9 cellular contexts compared by ENCODE assay signal in the genomic region with DNA sequence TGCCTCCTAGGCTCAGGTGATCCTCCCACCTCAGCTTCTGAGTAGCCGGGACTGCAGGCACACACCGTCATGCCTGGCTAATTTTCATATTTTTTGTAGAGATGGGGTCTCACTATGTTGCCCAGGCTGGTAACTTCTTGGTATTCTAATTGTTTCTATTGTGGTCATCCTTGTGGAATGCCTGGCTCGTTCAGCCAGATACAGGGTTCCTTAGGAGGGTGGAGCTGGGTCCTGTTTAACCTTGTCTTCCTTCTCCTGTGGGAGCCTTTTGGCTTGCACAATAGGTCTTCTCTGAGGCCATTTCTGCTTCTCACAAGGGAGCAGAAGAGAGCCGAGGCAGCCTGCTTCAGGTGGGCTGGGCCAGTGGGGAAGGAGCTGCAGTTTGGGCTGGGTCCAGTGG. TPM values are rescaled to one million over a fixed set of nuclear protein-coding genes. Genes with fewer than 3 reads are reported as not detected.
A peak's percentile ranks its signal among the peaks of the same experiment; 100 is the strongest.
DNase-seq lines count a peak whose midpoint lies in the region; ATAC-seq, FAIRE-seq and TF ChIP-seq lines count a peak whose summit lies in the region.
"Had no signal": no experiment of that assay in that cellular context is flagged by ENCODE, and none has a peak within 500 bp of the region (broad histone marks: within the 10 kb centered on the region; RNA-seq: fewer than 3 reads in every experiment).

No MANE protein-coding gene starts in this region.

- intact Hi-C loops in colonic mucosa (cut with DNase I): no loop called here

- H2AFZ ChIP-seq in mesenchymal stem cell (ENCODE audit: low read depth, low read length): no peak overlapping the region

- peak overlapping the region; percentile 92 for H4K8ac ChIP-seq in mesenchymal stem cell (ENCODE audit: low read length)

- no peak overlapping the region for H3K4me3 ChIP-seq in colonic mucosa
- H3K4me3 ChIP-seq in mesenchymal stem cell (ENCODE audit: insufficient read depth in 1 of 2, low read depth in 1 of 2, low read length in 2 of 2): no peak overlapping the region
- H3K4me3 ChIP-seq in upper lobe of left lung: no peak overlapping the region

- H4K91ac ChIP-seq in mesenchymal stem cell (ENCODE audit: low read length): peak overlapping the region; percentile 96

- no peak overlapping the region for H3K4me3 Mint-ChIP-seq in activated T-cell treated with anti-CD3 and anti-CD28 coated beads, Interleukin-2, amount 50 U/mL, for 72 hours
- H3K4me3 Mint-ChIP-seq: activated naive CD4-positive, alpha-beta T cell treated with anti-CD3 and anti-CD28 coated beads for 36 hours had no signal

- H3K36me3 Mint-ChIP-seq in activated T-cell treated with anti-CD3 and anti-CD28 coated beads, Interleukin-2, amount 50 U/mL, for 72 hours (ENCODE audit: insufficient read depth in 2 of 2): peaks cover 0 to 10% of the 10 kb centered on the region in 2 donors

- H2BK12ac ChIP-seq in mesenchymal stem cell (ENCODE audit: low read length in 2 of 2): peak overlapping the region; percentile 73 to 83

- no peak for FAIRE-seq in frontal cortex (lab: Jason Lieb, UNC)

- H3K14ac ChIP-seq in mesenchymal stem cell (ENCODE audit: low read length in 2 of 2): peak overlapping the region in 1 of 2 experiments; percentile 79

- H2BK120ac ChIP-seq in mesenchymal stem cell (ENCODE audit: low read depth, low read length): peak overlapping the region; percentile 50

- no peak for TF ChIP-seq CTCF in colonic mucosa (IDR thresholded peaks at IDR 0.05)
- TF ChIP-seq CTCF in upper lobe of left lung (IDR thresholded peaks at IDR 0.05): no peak

- no peaks in the 10 kb centered on the region for H3K4me1 ChIP-seq in colonic mucosa
- peaks cover 60% of the 10 kb centered on the region for H3K4me1 ChIP-seq in mesenchymal stem cell (ENCODE audit: control insufficient read depth, insufficient read depth, low read depth, low read length)
- peaks cover 69 to 82% (median 72%) of the 10 kb centered on the region in 4 donors for H3K4me1 ChIP-seq in upper lobe of left lung

- H3K79me1 ChIP-seq in mesenchymal stem cell (replicated peaks; ENCODE audit: low read length, poor library complexity, severe bottlenecking): peaks cover 55% of the 10 kb centered on the region

- H3K9ac ChIP-seq in colonic mucosa (ENCODE audit: low read depth in 2 of 2, low read length in 2 of 2) (no peak overlapping the region), mesenchymal stem cell (ENCODE audit: low read length) (peak overlapping the region; percentile 61)

- H3K4me2 ChIP-seq in mesenchymal stem cell (ENCODE audit: low read length, poor library complexity, severe bottlenecking): no peak overlapping the region

- H3K9me3 Mint-ChIP-seq in activated T-cell treated with anti-CD3 and anti-CD28 coated beads, Interleukin-2, amount 50 U/mL, for 72 hours: no peaks in the 10 kb centered on the region
- H3K9me3 Mint-ChIP-seq: activated naive CD4-positive, alpha-beta T cell treated with anti-CD3 and anti-CD28 coated beads for 36 hours had no signal

- TF ChIP-seq POLR2A in upper lobe of left lung (IDR thresholded peaks at IDR 0.05): no peak

- 59% methylated on average over 4 of the region's 4 CpGs for WGBS in mesenchymal stem cell
- WGBS in upper lobe of left lung, 2 donors: 58 to 60% methylated on average over 4 of the region's 4 CpGs

- H3K27ac ChIP-seq in colonic mucosa (peak overlapping the region; percentile 34), mesenchymal stem cell (ENCODE audit: low read length, poor library complexity, severe bottlenecking) (peak overlapping the region; percentile 77), upper lobe of left lung (peak overlapping the region; percentile 58 to 85 (median 70))

- H3K4ac ChIP-seq in mesenchymal stem cell (ENCODE audit: low read depth in 1 of 2, low read length in 2 of 2): peak overlapping the region; percentile 69 to 92

- H2BK15ac ChIP-seq in mesenchymal stem cell (ENCODE audit: low read depth, poor library complexity, severe bottlenecking): peak overlapping the region; percentile 87

- H3K27ac Mint-ChIP-seq in activated T-cell treated with anti-CD3 and anti-CD28 coated beads, Interleukin-2, amount 50 U/mL, for 72 hours: peak overlapping the region; percentile 34
- H3K27ac Mint-ChIP-seq: activated naive CD4-positive, alpha-beta T cell treated with anti-CD3 and anti-CD28 coated beads for 36 hours had no signal

- H2AK5ac ChIP-seq in mesenchymal stem cell (ENCODE audit: low read length, severe bottlenecking): peak overlapping the region; percentile 99

- no peak for DNase-seq in activated T-cell treated with anti-CD3 and anti-CD28 coated beads, Interleukin-2, amount 50 U/mL, for 72 hours
- DNase-seq in activated T-cell treated with anti-CD3 and anti-CD28 coated beads for 4 hours (no peak), colonic mucosa (no peak), mesenchymal stem cell (peak; percentile 70), upper lobe of left lung (peak in 1 of 2 donors; percentile 46), frontal cortex (ENCODE audit: low spot score in 2 of 2) (no peak), GM19238 (ENCODE audit: insufficient read length, low spot score) (no peak)
- DNase-seq: activated naive CD4-positive, alpha-beta T cell treated with anti-CD3 and anti-CD28 coated beads for 36 hours had no signal

- no peaks in the 10 kb centered on the region for H3K27me3 Mint-ChIP-seq in activated T-cell treated with anti-CD3 and anti-CD28 coated beads, Interleukin-2, amount 50 U/mL, for 72 hours (ENCODE audit: low read depth)

- no peaks in the 10 kb centered on the region for H3K9me3 ChIP-seq in colonic mucosa
- no peaks in the 10 kb centered on the region for H3K9me3 ChIP-seq in mesenchymal stem cell (ENCODE audit: control insufficient read depth, low read length)
- no peaks in the 10 kb centered on the region for H3K9me3 ChIP-seq in upper lobe of left lung

- H3K36me3 ChIP-seq in colonic mucosa: no peaks in the 10 kb centered on the region
- peaks cover 69 to 82% of the 10 kb centered on the region in 2 experiments for H3K36me3 ChIP-seq in mesenchymal stem cell (ENCODE audit: control insufficient read depth in 1 of 2, insufficient read depth in 2 of 2, low read depth in 1 of 2, low read length in 2 of 2)
- H3K36me3 ChIP-seq in upper lobe of left lung: peaks cover 28 to 70% (median 49%) of the 10 kb centered on the region in 4 donors

- no peak for TF ChIP-seq EP300 in upper lobe of left lung (IDR thresholded peaks at IDR 0.05)

- H3K4me1 Mint-ChIP-seq in activated T-cell treated with anti-CD3 and anti-CD28 coated beads, Interleukin-2, amount 50 U/mL, for 72 hours (ENCODE audit: low read depth): peaks cover 34% of the 10 kb centered on the region

- ATAC-seq in activated T-cell treated with anti-CD3 and anti-CD28 coated beads, Interleukin-2, amount 50 U/mL, for 72 hours (replicated peaks in 1 of 2): no peak
- peak in 1 of 2 donors; percentile 27 for ATAC-seq in upper lobe of left lung (ENCODE audit: low FRiP score in 2 of 2)
- no peak for ATAC-seq in HG03457 (IDR thresholded peaks at IDR 0.05; ENCODE audit: unreplicated experiment)

- H2BK5ac ChIP-seq in mesenchymal stem cell (ENCODE audit: low read depth, low read length, poor library complexity, severe bottlenecking): peak overlapping the region; percentile 3

- H3K23ac ChIP-seq in mesenchymal stem cell (ENCODE audit: low read length in 2 of 2): no peak overlapping the region

- H3K27me3 ChIP-seq in colonic mucosa (no peaks in the 10 kb centered on the region), mesenchymal stem cell (ENCODE audit: control insufficient read depth in 1 of 2, insufficient read depth in 1 of 2, low read length in 2 of 2) (no peaks in the 10 kb centered on the region), upper lobe of left lung (no peaks in the 10 kb centered on the region)

- peak overlapping the region; percentile 84 to 95 for H3K18ac ChIP-seq in mesenchymal stem cell (ENCODE audit: low read depth in 1 of 2, low read length in 2 of 2)

RNA-seq across cellular contexts. Expression of gene PLEKHO2, which starts 15.7 kb away (rescaled TPM):
- total RNA-seq in activated T-cell treated with anti-CD3 and anti-CD28 coated beads, Interleukin-2, amount 50 U/mL, for 72 hours: 10 to 100 TPM; 14.3 to 15.3 TPM
- 10 to 100 TPM in 1 of 2 donors, 1 to 10 TPM in 1; 4.4 to 13.6 TPM for total RNA-seq in colonic mucosa
- 16.3 TPM for polyA plus RNA-seq in mesenchymal stem cell (2013, experiment 1 of 2)
- 17.0 TPM for polyA plus RNA-seq in mesenchymal stem cell (2013, experiment 2 of 2)
- total RNA-seq in upper lobe of left lung: 10 to 100 TPM; 21.9 to 83.0 (median 51.3) TPM
- total RNA-seq in frontal cortex: 4.5 TPM

RNA-seq across cellular contexts. Expression of gene PIF1, which starts 32.0 kb away (rescaled TPM):
- total RNA-seq in activated T-cell treated with anti-CD3 and anti-CD28 coated beads, Interleukin-2, amount 50 U/mL, for 72 hours: 10 to 100 TPM; 33.3 to 39.7 TPM
- total RNA-seq in colonic mucosa (10 to 100 TPM in 1 of 2 donors, 1 to 10 TPM in 1; 6.1 to 20.7 TPM), upper lobe of left lung (1 to 10 TPM in 4 of 6 donors, under 1 TPM in 2; 0.61 to 6.2 (median 1.1) TPM), frontal cortex (0.82 TPM)
- polyA plus RNA-seq in mesenchymal stem cell (2013, experiment 1 of 2): 0.94 TPM
- 1.0 TPM for polyA plus RNA-seq in mesenchymal stem cell (2013, experiment 2 of 2)

RNA-seq across cellular contexts. Expression of gene ANKDD1A, which starts 54.3 kb away (rescaled TPM):
- 1 to 10 TPM; 7.2 to 8.4 TPM for total RNA-seq in activated T-cell treated with anti-CD3 and anti-CD28 coated beads, Interleukin-2, amount 50 U/mL, for 72 hours
- total RNA-seq in colonic mucosa (1 to 10 TPM in 1 of 2 donors, under 1 TPM in 1; 0.32 to 1.9 TPM), upper lobe of left lung (10 to 100 TPM in 2 of 6 donors, 1 to 10 TPM in 4; 4.8 to 13.1 (median 6.2) TPM), frontal cortex (13.9 TPM)
- 2.1 TPM for polyA plus RNA-seq in mesenchymal stem cell (2013, experiment 1 of 2)
- 2.1 TPM for polyA plus RNA-seq in mesenchymal stem cell (2013, experiment 2 of 2)
